20 cellular contexts compared by ENCODE assay signal in genomic region chr18:79445221-79445620, GRCh38. TPM values are rescaled to one million over a fixed set of nuclear protein-coding genes. Genes with fewer than 3 reads are reported as not detected.
DNase-seq lines count a peak whose midpoint lies in the region; ATAC-seq and TF ChIP-seq lines count a peak whose summit lies in the region.
"Had no signal": no experiment of that assay in that cellular context is flagged by ENCODE, and none has a peak within 500 bp of the region (broad histone marks: within the 10 kb centered on the region; RNA-seq: fewer than 3 reads in every experiment).

No MANE protein-coding gene starts in this region.

- WGBS in endodermal cell (ENCODE audit: insufficient coverage in 1 of 2, insufficient read length in 1 of 2), 2 experiments = 94% methylated on average over 12 to 15 of the region's 15 CpGs

- peaks cover 0 to 8% of the 10 kb centered on the region in 2 donors for H3K36me3 Mint-ChIP-seq in activated naive CD4-positive, alpha-beta T cell treated with anti-CD3 and anti-CD28 coated beads, Interleukin-2, amount 50 U/mL, for 72 hours
- peaks cover 41% of the 10 kb centered on the region for H3K36me3 Mint-ChIP-seq in CD8-positive, alpha-beta T cell
- H3K36me3 Mint-ChIP-seq in endodermal cell (ENCODE audit: low read depth) = peaks cover 17% of the 10 kb centered on the region

- no peak for TF ChIP-seq POLR2A in gastrocnemius medialis (IDR thresholded peaks at IDR 0.05)

- no peak for DNase-seq in activated naive CD4-positive, alpha-beta T cell treated with anti-CD3 and anti-CD28 coated beads, Interleukin-2, amount 50 U/mL, for 72 hours (ENCODE audit: low spot score in 2 of 2)
- DNase-seq in activated naive CD4-positive, alpha-beta T cell treated with Interleukin-2 at 50 U/mL for 16 hours = no peak
- no peak for DNase-seq in CD8-positive, alpha-beta T cell
- DNase-seq in endodermal cell = no peak
- DNase-seq in gastrocnemius medialis = no peak
- no peak for DNase-seq in head of caudate nucleus
- DNase-seq in NCI-H526 treated with DMSO at 0.1 percent for 48 hours (lab: John Stamatoyannopoulos, UW) = no peak
- DNase-seq: COR-L47, GDM1, H7, KG1, NCI-H1105 treated with DMSO at 0.1 percent for 48 hours, NCI-H1694, NCI-H2081 treated with DMSO at 0.1 percent for 48 hours, NCI-H748 treated with DMSO at 0.1 percent for 48 hours, SIG-M5 had no signal

- H3K4me3 ChIP-seq in CD8-positive, alpha-beta T cell (ENCODE audit: low read depth, low read length) = no peak overlapping the region
- H3K4me3 ChIP-seq in endodermal cell (ENCODE audit: low read length) = no peak overlapping the region
- H3K4me3 ChIP-seq in gastrocnemius medialis = no peak overlapping the region

- H3K4me1 ChIP-seq in CD8-positive, alpha-beta T cell (ENCODE audit: insufficient read depth, low read length) = no peaks in the 10 kb centered on the region
- H3K4me1 ChIP-seq in endodermal cell (ENCODE audit: control insufficient read depth, insufficient read depth, low read length) (no peaks in the 10 kb centered on the region), gastrocnemius medialis (peaks cover 20 to 33% of the 10 kb centered on the region in 2 donors)

- no peak overlapping the region for H3K9ac ChIP-seq in endodermal cell (ENCODE audit: extremely low read depth, low read length, poor library complexity, severe bottlenecking)

- no peak for ATAC-seq in activated naive CD4-positive, alpha-beta T cell treated with anti-CD3 and anti-CD28 coated beads, Interleukin-2, amount 50 U/mL, for 72 hours
- no peak for ATAC-seq in CD8-positive, alpha-beta T cell
- ATAC-seq in gastrocnemius medialis (peak in 1 of 2 donors; percentile 11), GM19463 (IDR thresholded peaks at IDR 0.05; ENCODE audit: unreplicated experiment) (no peak)

- no peak overlapping the region for H3K4me3 Mint-ChIP-seq in CD8-positive, alpha-beta T cell
- H3K4me3 Mint-ChIP-seq in endodermal cell = no peak overlapping the region
- H3K4me3 Mint-ChIP-seq: CD14-positive monocyte had no signal

- H3K9me3 ChIP-seq in CD8-positive, alpha-beta T cell (ENCODE audit: low read length) = no peaks in the 10 kb centered on the region
- H3K9me3 ChIP-seq in endodermal cell (ENCODE audit: control insufficient read depth, low read length) (no peaks in the 10 kb centered on the region), gastrocnemius medialis (no peaks in the 10 kb centered on the region)

- H3K36me3 ChIP-seq in CD8-positive, alpha-beta T cell (ENCODE audit: insufficient read depth, low read length) = peaks cover 20% of the 10 kb centered on the region
- peaks cover 7% of the 10 kb centered on the region for H3K36me3 ChIP-seq in endodermal cell (ENCODE audit: control insufficient read depth, insufficient read depth, low read length)
- H3K36me3 ChIP-seq in gastrocnemius medialis = peaks cover 0 to 8% of the 10 kb centered on the region in 2 donors

- H3K9me3 Mint-ChIP-seq in activated naive CD4-positive, alpha-beta T cell treated with anti-CD3 and anti-CD28 coated beads, Interleukin-2, amount 50 U/mL, for 72 hours = no peaks in the 10 kb centered on the region
- H3K9me3 Mint-ChIP-seq in CD8-positive, alpha-beta T cell = no peaks in the 10 kb centered on the region
- no peaks in the 10 kb centered on the region for H3K9me3 Mint-ChIP-seq in endodermal cell
- H3K9me3 Mint-ChIP-seq: CD14-positive monocyte had no signal

- no peaks in the 10 kb centered on the region for H3K27me3 ChIP-seq in CD8-positive, alpha-beta T cell (ENCODE audit: insufficient read depth, low read length)
- H3K27me3 ChIP-seq in endodermal cell (ENCODE audit: control insufficient read depth, insufficient read depth, low read length, poor library complexity, severe bottlenecking) (no peaks in the 10 kb centered on the region), gastrocnemius medialis (no peaks in the 10 kb centered on the region)

- in situ Hi-C loops in gastrocnemius medialis (cut with MboI; ENCODE audit: low sequenced_read_pairs in 4 of 4) = no loop called here

- H3K4me1 Mint-ChIP-seq in CD8-positive, alpha-beta T cell (ENCODE audit: low read depth) = peaks cover 13% of the 10 kb centered on the region
- peaks cover 6% of the 10 kb centered on the region for H3K4me1 Mint-ChIP-seq in endodermal cell
- H3K4me1 Mint-ChIP-seq: CD14-positive monocyte had no signal

- intact Hi-C loops in CD8-positive, alpha-beta T cell (cut with DNase I, micrococcal nuclease) = loop anchor here (5.0 to 10.0 kb wide), 2 partner anchors 50 to 82 kb away; partner anchors contain the start of gene NFATC1 (in 1 of the 2)
- intact Hi-C loops in gastrocnemius medialis (cut with DNase I; ENCODE audit: low total_unique reads) (no loop called here), head of caudate nucleus (cut with DNase I) (no loop called here)

- peak overlapping the region; percentile 75 to 79 for H3K27ac Mint-ChIP-seq in activated naive CD4-positive, alpha-beta T cell treated with anti-CD3 and anti-CD28 coated beads, Interleukin-2, amount 50 U/mL, for 72 hours
- peak overlapping the region; percentile 71 for H3K27ac Mint-ChIP-seq in CD8-positive, alpha-beta T cell
- peak overlapping the region; percentile 50 for H3K27ac Mint-ChIP-seq in endodermal cell

- CTCF ChIA-PET in CD8-positive, alpha-beta T cell (lab: Charles Lee) = no interaction called here

- no peak overlapping the region for H3K27ac ChIP-seq in CD8-positive, alpha-beta T cell (ENCODE audit: low read depth, low read length)
- H3K27ac ChIP-seq in endodermal cell (ENCODE audit: low read depth, low read length) (no peak overlapping the region), gastrocnemius medialis (peak overlapping the region; percentile 63 to 74 (median 66))

- POLR2A ChIA-PET in CD8-positive, alpha-beta T cell (lab: Charles Lee) = no interaction called here

- H3K27me3 Mint-ChIP-seq in CD8-positive, alpha-beta T cell (ENCODE audit: low read depth) = no peaks in the 10 kb centered on the region
- no peaks in the 10 kb centered on the region for H3K27me3 Mint-ChIP-seq in endodermal cell (ENCODE audit: insufficient read depth)

- TF ChIP-seq CTCF in CD8-positive, alpha-beta T cell (IDR thresholded peaks at IDR 0.05) = no peak
- no peak for TF ChIP-seq CTCF in endodermal cell (conservative IDR thresholded peaks at IDR 0.05)
- TF ChIP-seq CTCF in gastrocnemius medialis (IDR thresholded peaks at IDR 0.05 in 4 of 5, conservative IDR thresholded peaks at IDR 0.05 in 1 of 5) = no peak

RNA-seq across cellular contexts. Expression of gene NFATC1, which starts 49.5 kb away (rescaled TPM):
- total RNA-seq in activated naive CD4-positive, alpha-beta T cell treated with anti-CD3 and anti-CD28 coated beads, Interleukin-2, amount 50 U/mL, for 72 hours = 10 to 100 TPM; 89.4 to 94.8 TPM
- total RNA-seq in CD8-positive, alpha-beta T cell = 10 to 100 TPM; 91.1 to 93.7 TPM
- total RNA-seq in endodermal cell (10 to 100 TPM; 23.4 to 32.5 TPM), gastrocnemius medialis (10 to 100 TPM in 3 of 4 donors, 1 to 10 TPM in 1; 7.1 to 74.7 (median 28.4) TPM)
- polyA plus RNA-seq in endodermal cell (2013, experiment 1 of 2) = 10.9 TPM
- 11.1 TPM for polyA plus RNA-seq in endodermal cell (2013, experiment 2 of 2)
- total RNA-seq: HT-29, RPMI7951 had no signal

Comparison
In these comparisons a context has a peak if more than half of its experiments do, and no peak if none do; other contexts are left out.
1. H3K27ac ChIP-seq: peak in gastrocnemius medialis (4 of 4); none in CD8-positive, alpha-beta T cell (single experiment) and endodermal cell (single experiment).
2. intact Hi-C loops: an anchor here in CD8-positive, alpha-beta T cell (5.0 to 10.0 kb wide); none called in gastrocnemius medialis and head of caudate nucleus.
3. Peak in every context shown above with its lines, with median percentiles within 50 percentile points of each other: H3K27ac Mint-ChIP-seq.